In genomic region chr9:69578026-69578425, GRCh38 we compare ENCODE assay signal across 15 cellular contexts.
"Had no signal": no experiment of that assay in that cellular context is flagged by ENCODE, and none has a peak within 500 bp of the region (broad histone marks: within the 10 kb centered on the region; RNA-seq: fewer than 3 reads in every experiment).

No MANE protein-coding gene starts in this region.

- H3K4me3 ChIP-seq: gastroesophageal sphincter, hepatocyte, suprapubic skin had no signal

- ATAC-seq: gastroesophageal sphincter; left lobe of liver; natural killer cell; stimulated activated naive CD8-positive, alpha-beta T cell treated with anti-CD3 and anti-CD28 coated beads, Interleukin-15, Interleukin-2, amounts not matched to agents 100 U/mL and 50 U/mL, for 24 hours had no signal

- H3K27ac ChIP-seq: gastroesophageal sphincter, hepatocyte, suprapubic skin had no signal

- DNase-seq: activated CD4-positive, alpha-beta memory T cell treated with anti-CD3 and anti-CD28 coated beads for 36 hours; activated naive CD4-positive, alpha-beta T cell treated with anti-CD3 and anti-CD28 coated beads, Interleukin-2, amount 10 ng/mL, durations not matched to agents 7 days and 5 days; activated T-cell treated with anti-CD3 and anti-CD28 coated beads, Interleukin-2, amount 50 U/mL, for 24 hours; endodermal cell; islet precursor cell; natural killer cell; retina; small intestine; stimulated activated CD4-positive, alpha-beta T cell treated with anti-CD3 and anti-CD28 coated beads, Interleukin-4, amount 100 ng/mL, for 4 hours; stimulated activated CD8-positive, alpha-beta memory T cell treated with anti-CD3 and anti-CD28 coated beads, Interleukin-4, amount 100 ng/mL, for 48 hours; stimulated activated naive CD8-positive, alpha-beta T cell treated with anti-CD3 and anti-CD28 coated beads, Interleukin-15, Interleukin-2, amounts not matched to agents 100 U/mL and 50 U/mL, for 24 hours had no signal

- H2AFZ ChIP-seq: hepatocyte had no signal

- H3K9me3 ChIP-seq: gastroesophageal sphincter, suprapubic skin had no signal

- H3K27me3 ChIP-seq: gastroesophageal sphincter, hepatocyte, suprapubic skin had no signal

- H3K36me3 ChIP-seq: gastroesophageal sphincter, suprapubic skin had no signal

- H3K4me1 ChIP-seq: gastroesophageal sphincter had no signal

- H3K4me2 ChIP-seq: hepatocyte had no signal
